11 cellular contexts compared by ENCODE assay signal in the genomic region with DNA sequence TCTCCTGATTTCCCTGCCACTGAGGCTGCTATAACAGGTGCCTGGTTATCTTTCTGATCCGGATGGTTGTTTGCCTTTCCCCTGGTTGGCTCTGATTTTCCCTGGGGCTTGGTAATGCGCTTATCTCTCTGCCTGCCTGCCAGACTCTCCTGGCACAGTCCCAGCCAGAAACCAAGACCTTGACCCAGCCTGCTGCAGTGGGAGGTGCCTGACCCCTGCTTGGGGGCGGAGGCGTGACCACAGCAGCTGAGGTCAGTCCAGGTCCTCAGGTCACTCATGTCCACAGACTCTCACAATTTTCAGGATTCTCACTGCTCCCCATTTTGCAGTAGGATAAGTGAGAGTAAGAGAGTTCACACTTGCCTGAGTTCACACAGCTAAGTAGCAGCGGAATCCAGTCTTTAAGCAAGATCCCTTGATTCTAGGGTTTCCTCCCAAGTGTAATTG. TPM values are rescaled to one million over a fixed set of nuclear protein-coding genes. Genes with fewer than 3 reads are reported as not detected.
DNase-seq lines count a peak whose midpoint lies in the region; ATAC-seq, FAIRE-seq and TF ChIP-seq lines count a peak whose summit lies in the region.
"Had no signal": no experiment of that assay in that cellular context is flagged by ENCODE, and none has a peak within 500 bp of the region (broad histone marks: within the 10 kb centered on the region; RNA-seq: fewer than 3 reads in every experiment).

No MANE protein-coding gene starts in this region.

- no peak overlapping the region; the same call in 1 of the 2 replicates for H3K9ac ChIP-seq in BLaER1
- no peak overlapping the region for H3K9ac ChIP-seq in endothelial cell of umbilical vein (replicated peaks; ENCODE audit: extremely low read depth, insufficient read depth, low read length)

- FAIRE-seq in endothelial cell of umbilical vein (lab: Jason Lieb, UNC): peak; percentile 62

- no peaks in the 10 kb centered on the region for H3K9me3 Mint-ChIP-seq in nephron progenitor cell
- no peaks in the 10 kb centered on the region for H3K9me3 Mint-ChIP-seq in stimulated activated naive CD8-positive, alpha-beta T cell treated with anti-CD3 and anti-CD28 coated beads, Interleukin-15, amount 100 ng/mL, for 72 hours

- BruUV-seq in endothelial cell of umbilical vein (replicated peaks; lab: Mats Ljungman, UMichigan): no TSS peak

- no peak for TF ChIP-seq CTCF in endothelial cell of umbilical vein (IDR thresholded peaks at IDR 0.05; ENCODE audit: extremely low read depth in 1 of 2, insufficient read depth in 1 of 2, low read depth in 1 of 2, low read length in 2 of 2)
- TF ChIP-seq CTCF in nephron progenitor cell (IDR thresholded peaks at IDR 0.05): no peak

- POLR2A ChIA-PET in endothelial cell of umbilical vein (lab: Charles Lee): no interaction called here

- no peak for ATAC-seq in stimulated activated naive CD8-positive, alpha-beta T cell treated with anti-CD3 and anti-CD28 coated beads, Interleukin-15, amount 100 ng/mL, for 72 hours
- ATAC-seq in GM21723 (IDR thresholded peaks at IDR 0.05; ENCODE audit: unreplicated experiment): no peak

- no peak for TF ChIP-seq POLR2A in endothelial cell of umbilical vein (IDR thresholded peaks at IDR 0.05; ENCODE audit: low read depth, low read length)

- H3K4me3 ChIP-seq in BLaER1 (no peak overlapping the region), endothelial cell of umbilical vein (replicated peaks in 1 of 3; ENCODE audit: insufficient read depth in 1 of 3, low read depth in 1 of 3, low read length in 3 of 3) (no peak overlapping the region)

- H3K9me1 ChIP-seq in endothelial cell of umbilical vein (replicated peaks; ENCODE audit: control insufficient read depth, extremely low read depth, insufficient read depth, low read length): no peaks in the 10 kb centered on the region

- intact Hi-C loops in endothelial cell of umbilical vein (cut with micrococcal nuclease): no loop called here

- H3K4me1 Mint-ChIP-seq in nephron progenitor cell: peaks cover 54% of the 10 kb centered on the region
- no peaks in the 10 kb centered on the region for H3K4me1 Mint-ChIP-seq in stimulated activated naive CD8-positive, alpha-beta T cell treated with anti-CD3 and anti-CD28 coated beads, Interleukin-15, amount 100 ng/mL, for 72 hours

- H3K36me3 ChIP-seq in BLaER1: no peaks in the 10 kb centered on the region
- no peaks in the 10 kb centered on the region for H3K36me3 ChIP-seq in endothelial cell of umbilical vein (ENCODE audit: control insufficient read depth in 2 of 2, extremely low read depth in 1 of 2, insufficient read depth in 2 of 2, low read length in 2 of 2)

- no peaks in the 10 kb centered on the region for H3K36me3 Mint-ChIP-seq in nephron progenitor cell (ENCODE audit: low read depth)

- H3K27me3 ChIP-seq in BLaER1 (no peaks in the 10 kb centered on the region), endothelial cell of umbilical vein (ENCODE audit: control insufficient read depth in 2 of 2, insufficient read depth in 2 of 2, low read length in 2 of 2) (no peaks in the 10 kb centered on the region)

- H3K4me3 Mint-ChIP-seq in nephron progenitor cell: peak overlapping the region; percentile 24
- no peak overlapping the region for H3K4me3 Mint-ChIP-seq in stimulated activated naive CD8-positive, alpha-beta T cell treated with anti-CD3 and anti-CD28 coated beads, Interleukin-15, amount 100 ng/mL, for 72 hours

- dilution Hi-C loops in endothelial cell of umbilical vein (cut with MboI; ENCODE audit: extremely low pct_ligation_motif_present, low sequenced_read_pairs): no loop called here

- CTCF ChIA-PET in endothelial cell of umbilical vein (lab: Charles Lee): interaction anchor here (1.3 kb wide), 1 partner anchor 10 kb away, joined by 3 read pairs; no protein-coding TSS in a partner anchor

- peaks cover 99% of the 10 kb centered on the region for H3K4me1 ChIP-seq in BLaER1
- peaks cover 45% of the 10 kb centered on the region for H3K4me1 ChIP-seq in endothelial cell of umbilical vein (ENCODE audit: control insufficient read depth, extremely low read depth, insufficient read depth, low read length)

- H3K79me2 ChIP-seq in endothelial cell of umbilical vein (ENCODE audit: control insufficient read depth, insufficient read depth, low read length): no peaks in the 10 kb centered on the region

- H3K27ac Mint-ChIP-seq in nephron progenitor cell: peak overlapping the region; percentile 4
- H3K27ac Mint-ChIP-seq in stimulated activated naive CD8-positive, alpha-beta T cell treated with anti-CD3 and anti-CD28 coated beads, Interleukin-15, amount 100 ng/mL, for 72 hours: no peak overlapping the region

- no peak overlapping the region for H2AFZ ChIP-seq in endothelial cell of umbilical vein (ENCODE audit: low read depth, low read length)

- H3K4me2 ChIP-seq in BLaER1 (peak overlapping the region; percentile 80), endothelial cell of umbilical vein (ENCODE audit: insufficient read depth, low read length) (no peak overlapping the region)

- H3K9me3 ChIP-seq in BLaER1 (no peaks in the 10 kb centered on the region), endothelial cell of umbilical vein (replicated peaks; ENCODE audit: control insufficient read depth, insufficient read depth, low read length) (no peaks in the 10 kb centered on the region)

- H3K27ac ChIP-seq in BLaER1: peak overlapping the region; percentile 42; the same call in 1 of the 2 replicates
- no peak overlapping the region for H3K27ac ChIP-seq in endothelial cell of umbilical vein (ENCODE audit: insufficient read depth, low read depth, low read length)

- DNase-seq in NCI-H524 treated with DMSO at 0.1 percent for 48 hours (lab: John Stamatoyannopoulos, UW) (peak; percentile 54), endothelial cell of umbilical vein (ENCODE audit: low read depth, low spot score) (peak; percentile 86), nephron progenitor cell (no peak), NCI-H1048 (lab: John Stamatoyannopoulos, UW) (no peak)
- no peak for DNase-seq in stimulated activated naive CD8-positive, alpha-beta T cell treated with anti-CD3 and anti-CD28 coated beads, Interleukin-15, amount 100 ng/mL, for 72 hours
- DNase-seq in activated CD4-positive, CD25-positive, alpha-beta regulatory T cell treated with anti-CD3 and anti-CD28 coated beads, Interleukin-2, amount 50 U/mL, for 72 hours: no peak
- DNase-seq: activated T-cell treated with anti-CD3 and anti-CD28 coated beads for 4 hours, NCI-H1105 treated with DMSO at 0.1 percent for 48 hours, T-helper 1 cell had no signal

- H4K20me1 ChIP-seq in BLaER1: no peaks in the 10 kb centered on the region
- H4K20me1 ChIP-seq in endothelial cell of umbilical vein (replicated peaks; ENCODE audit: control insufficient read depth, extremely low read depth, insufficient read depth, low read length): no peaks in the 10 kb centered on the region

- H3K27me3 Mint-ChIP-seq in nephron progenitor cell (ENCODE audit: low read depth, poor library complexity): peaks cover 34% of the 10 kb centered on the region
- peaks cover 12% of the 10 kb centered on the region for H3K27me3 Mint-ChIP-seq in stimulated activated naive CD8-positive, alpha-beta T cell treated with anti-CD3 and anti-CD28 coated beads, Interleukin-15, amount 100 ng/mL, for 72 hours

TF ChIP-seq in endothelial cell of umbilical vein, 7 proteins besides CTCF, POLR2A, EP300 and RAD21:
- TF ChIP-seq POLR2AphosphoS5 (IDR thresholded peaks at IDR 0.05; ENCODE audit: insufficient read depth, low read depth, low read length) (no peak), GATA2 (IDR thresholded peaks at IDR 0.05; ENCODE audit: insufficient read depth, insufficient read length, low read depth, low read length) (peak; percentile 69)

RNA-seq across cellular contexts. Expression of a gene that starts 24.4 kb away (rescaled TPM):
- total RNA-seq in endothelial cell of umbilical vein: 93.9 and 121 TPM in 2 replicates
- polyA plus RNA-seq in endothelial cell of umbilical vein: 56.9 and 68.4 TPM in 2 replicates
- polyA plus RNA-seq in endothelial cell of umbilical vein (2011; cell fraction: cytosol; rRNA removed): 58.1 and 70.3 TPM in 2 replicates
- 80.9 and 110 TPM in 2 replicates for polyA plus RNA-seq in endothelial cell of umbilical vein (2011; cell fraction: nucleus; rRNA removed)
- 58.3 and 66.7 TPM in 2 replicates for polyA plus RNA-seq in endothelial cell of umbilical vein (2012)
- 84.2 and 147 TPM in 2 replicates for polyA minus RNA-seq in endothelial cell of umbilical vein
- polyA minus RNA-seq in endothelial cell of umbilical vein (2011; cell fraction: cytosol; rRNA and poly(A)+ RNA removed): 8.7 TPM
- 66.6 and 71.2 TPM in 2 replicates for polyA minus RNA-seq in endothelial cell of umbilical vein (2011; cell fraction: nucleus; rRNA and poly(A)+ RNA removed)

RNA-seq across cellular contexts. Expression of a gene that starts 45.0 kb away (rescaled TPM):
- total RNA-seq in endothelial cell of umbilical vein: 1.1 and 1.2 TPM in 2 replicates
- 0.43 and 0.59 TPM in 2 replicates for polyA plus RNA-seq in endothelial cell of umbilical vein
- polyA plus RNA-seq in endothelial cell of umbilical vein (2011; cell fraction: cytosol; rRNA removed): 0.27 and 0.37 TPM in 2 replicates
- 0.55 and 0.80 TPM in 2 replicates for polyA plus RNA-seq in endothelial cell of umbilical vein (2011; cell fraction: nucleus; rRNA removed)
- polyA plus RNA-seq in endothelial cell of umbilical vein (2012): 0.28 and 0.67 TPM in 2 replicates
- 0.68 and 0.75 TPM in 2 replicates for polyA minus RNA-seq in endothelial cell of umbilical vein
- not detected for polyA minus RNA-seq in endothelial cell of umbilical vein (2011; cell fraction: cytosol; rRNA and poly(A)+ RNA removed)
- polyA minus RNA-seq in endothelial cell of umbilical vein (2011; cell fraction: nucleus; rRNA and poly(A)+ RNA removed): 0.77 and 1.1 TPM in 2 replicates

Comparison
In these comparisons a context has a peak if more than half of its experiments do, and no peak if none do; other contexts are left out.
1. DNase-seq: peak in NCI-H524 treated with DMSO at 0.1 percent for 48 hours (single experiment) and endothelial cell of umbilical vein (single experiment); none in nephron progenitor cell (single experiment), stimulated activated naive CD8-positive, alpha-beta T cell treated with anti-CD3 and anti-CD28 coated beads, Interleukin-15, amount 100 ng/mL, for 72 hours (0 of 2), activated CD4-positive, CD25-positive, alpha-beta regulatory T cell treated with anti-CD3 and anti-CD28 coated beads, Interleukin-2, amount 50 U/mL, for 72 hours (single experiment) and NCI-H1048 (single experiment).